In the genomic region with DNA sequence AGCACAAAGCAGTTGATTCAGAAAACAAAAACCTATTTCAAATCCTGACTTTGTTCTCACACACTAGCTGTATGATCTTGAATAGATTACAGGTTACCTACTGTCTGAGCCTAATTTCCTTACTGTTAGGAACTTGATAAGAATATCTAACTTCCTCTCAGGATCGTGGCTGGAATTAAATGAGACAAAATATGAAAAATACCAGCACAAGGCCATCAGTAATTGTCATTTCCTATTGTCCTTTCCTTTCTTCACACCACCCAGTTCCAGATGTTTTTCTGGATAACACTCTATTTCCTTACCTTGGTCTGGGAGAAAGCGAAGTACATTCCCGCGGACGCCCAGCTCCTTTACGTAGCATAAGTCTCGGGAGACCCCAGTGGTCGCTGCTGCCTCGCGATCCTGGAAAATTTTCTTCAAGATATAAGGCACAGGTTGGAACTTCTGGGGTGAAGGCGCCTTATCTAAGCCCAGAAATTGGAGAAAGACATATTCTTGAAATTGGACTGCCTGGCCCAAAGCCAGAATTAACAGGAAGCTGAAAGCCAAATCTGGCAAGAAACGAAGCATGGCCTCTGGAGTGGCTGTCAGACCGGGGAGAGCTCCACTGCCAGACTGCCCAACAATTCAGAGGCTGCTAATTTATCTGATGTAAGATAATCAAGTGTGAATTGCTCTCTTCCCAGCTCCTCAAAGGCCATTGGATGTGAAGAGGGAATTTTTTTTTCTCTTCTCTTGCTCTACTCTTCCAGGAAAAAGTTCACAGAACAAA, we compare ENCODE assay signal across 17 cellular contexts. TPM values are rescaled to one million over a fixed set of nuclear protein-coding genes. Genes with fewer than 3 reads are reported as not detected.
A peak's percentile ranks its signal among the peaks of the same experiment; 100 is the strongest.
DNase-seq lines count a peak whose midpoint lies in the region; ATAC-seq, FAIRE-seq and TF ChIP-seq lines count a peak whose summit lies in the region.
"Had no signal": no experiment of that assay in that cellular context is flagged by ENCODE, and none has a peak within 500 bp of the region (broad histone marks: within the 10 kb centered on the region; RNA-seq: fewer than 3 reads in every experiment).

Gene GDF3 (minus strand): TSS at position 617 of the 772 bp plus-strand sequence. CDS start 47 bp downstream, at position 570.

- no peaks in the 10 kb centered on the region for H3K79me2 ChIP-seq in HepG2 (ENCODE audit: insufficient read depth, low read length)

- no peak within 1 kb of the TSS for H3K4me2 ChIP-seq in HepG2 (ENCODE audit: low read depth, low read length)

- in situ Hi-C loops in HepG2 (cut with HindIII; ENCODE audit: extremely low pct_ligation_motif_present, low pct_unique_long_range_greater_than_20kb): no loop called here

- 54% methylated on average over 12 of the region's 13 CpGs for WGBS in right lobe of liver (ENCODE audit: insufficient coverage, low coverage, low lambda C conversion rate, missing lambda C conversion rate)
- WGBS in HepG2 (ENCODE audit: low lambda C conversion rate): 60% methylated on average over 13 of the region's 13 CpGs
- 35 to 42% methylated on average over 13 of the region's 13 CpGs for WGBS in body of pancreas, 2 donors
- WGBS in aorta, 2 donors: 3 to 4% methylated on average over 13 of the region's 13 CpGs

- peak in 3 of 4 donors; percentile 17 to 32 (median 21) for ATAC-seq in right lobe of liver
- ATAC-seq in HepG2: no peak
- no peak for ATAC-seq in body of pancreas
- ATAC-seq in aorta (ENCODE audit: low FRiP score): no peak
- ATAC-seq in HG02938 (IDR thresholded peaks at IDR 0.05; ENCODE audit: unreplicated experiment): no peak
- ATAC-seq in GM18498 (IDR thresholded peaks at IDR 0.05; ENCODE audit: unreplicated experiment): no peak
- ATAC-seq: mucosa of descending colon, T-cell had no signal

- H3K9ac ChIP-seq in HepG2 (ENCODE audit: insufficient read depth, low read depth, low read length): no peak within 1 kb of the TSS
- H3K9ac ChIP-seq in iPS-15b (ENCODE audit: low read depth, low read length): peak within 1 kb of the TSS; percentile 18

- no peaks in the 10 kb centered on the region for H3K36me3 ChIP-seq in right lobe of liver
- no peaks in the 10 kb centered on the region for H3K36me3 ChIP-seq in HepG2 (replicated peaks in 1 of 2; ENCODE audit: control insufficient read depth in 1 of 2, insufficient read depth in 2 of 2, low read length in 2 of 2)
- H3K36me3 ChIP-seq in body of pancreas (replicated peaks in 1 of 2; ENCODE audit: insufficient read depth in 1 of 2, low read depth in 2 of 2): no peaks in the 10 kb centered on the region
- H3K36me3 ChIP-seq in iPS-15b (ENCODE audit: control insufficient read depth, insufficient read depth, low read length): no peaks in the 10 kb centered on the region
- H3K36me3 ChIP-seq in aorta (ENCODE audit: control insufficient read depth in 1 of 2, insufficient read depth in 2 of 2, low read length in 1 of 2): no peaks in the 10 kb centered on the region

- TF ChIP-seq RAD21 in HepG2 (CRISPR knock-in tag; IDR thresholded peaks at IDR 0.05): no peak

- DNase-seq in right lobe of liver: no peak
- no peak for DNase-seq in HepG2 (ENCODE audit: low spot score)
- DNase-seq in body of pancreas: peak; percentile 9 to 28 (median 18)
- peak in 1 of 2 donors; percentile 53 for DNase-seq in aorta
- no peak for DNase-seq in NCI-H2081 (lab: John Stamatoyannopoulos, UW)
- DNase-seq: activated CD4-positive, alpha-beta memory T cell treated with anti-CD3 and anti-CD28 coated beads, Interleukin-2, amount 10 ng/mL, durations not matched to agents 7 days and 5 days; activated naive CD4-positive, alpha-beta T cell treated with Interleukin-2 at 50 U/mL for 16 hours; dorsolateral prefrontal cortex; KG1; NCI-H2107; trophoblast cell had no signal

- H3K4me1 ChIP-seq in right lobe of liver: no peaks in the 10 kb centered on the region
- no peaks in the 10 kb centered on the region for H3K4me1 ChIP-seq in HepG2 (ENCODE audit: insufficient read depth, low read length)
- no peaks in the 10 kb centered on the region for H3K4me1 ChIP-seq in body of pancreas
- peaks cover 18% of the 10 kb centered on the region for H3K4me1 ChIP-seq in iPS-15b (ENCODE audit: control insufficient read depth, insufficient read depth, low read length)
- H3K4me1 ChIP-seq in aorta (ENCODE audit: control insufficient read depth in 1 of 2, insufficient read depth in 2 of 2, low read length in 2 of 2): no peaks in the 10 kb centered on the region

- BruUV-seq in HepG2 (replicated peaks; lab: Mats Ljungman, UMichigan): no TSS peak

- no peak for FAIRE-seq in HepG2 (lab: Jason Lieb, UNC)
- FAIRE-seq: H54 had no signal

- TF ChIP-seq POLR2A in right lobe of liver (IDR thresholded peaks at IDR 0.05) (no peak), HepG2 (IDR thresholded peaks at IDR 0.05; ENCODE audit: insufficient read depth in 1 of 2, low read depth in 2 of 2, low read length in 2 of 2) (no peak), body of pancreas (IDR thresholded peaks at IDR 0.05) (no peak)

- TF ChIP-seq CTCF in right lobe of liver (IDR thresholded peaks at IDR 0.05) (no peak), HepG2 (CRISPR knock-in tag; IDR thresholded peaks at IDR 0.05) (no peak), body of pancreas (IDR thresholded peaks at IDR 0.05) (no peak)

- no peak within 1 kb of the TSS for H2AFZ ChIP-seq in HepG2 (ENCODE audit: low read length)

- H4K20me1 ChIP-seq in HepG2 (ENCODE audit: insufficient read depth, low read length): no peaks in the 10 kb centered on the region

- TF ChIP-seq EP300 in HepG2 (IDR thresholded peaks at IDR 0.05; ENCODE audit: low read depth in 2 of 2, low read length in 2 of 2) (no peak), HepG2 (CRISPR knock-in tag; IDR thresholded peaks at IDR 0.05; ENCODE audit: borderline replicate concordance) (no peak)

- CTCF ChIA-PET in HepG2 (lab: Yijun Ruan, JAX; ENCODE audit: low intra/inter-chr PET ratio, low total read pairs): no interaction called here

- H3K4me3 ChIP-seq in right lobe of liver: no peak within 1 kb of the TSS
- no peak within 1 kb of the TSS for H3K4me3 ChIP-seq in HepG2 (replicated peaks in 1 of 3; ENCODE audit: insufficient read depth in 1 of 3, low read depth in 2 of 3, low read length in 3 of 3)
- H3K4me3 ChIP-seq in body of pancreas: no peak within 1 kb of the TSS
- peak within 1 kb of the TSS; percentile 26 for H3K4me3 ChIP-seq in iPS-15b (ENCODE audit: low read depth, low read length)
- H3K4me3 ChIP-seq in aorta (ENCODE audit: low read length in 2 of 2): peak within 1 kb of the TSS; percentile 20 to 24
- H3K4me3 ChIP-seq: mucosa of descending colon had no signal

- POLR2A ChIA-PET in HepG2 (lab: Yijun Ruan, JAX): no interaction called here

- H3K9me3 ChIP-seq in right lobe of liver (no peaks in the 10 kb centered on the region), HepG2 (ENCODE audit: low read length) (no peaks in the 10 kb centered on the region), body of pancreas (no peaks in the 10 kb centered on the region), iPS-15b (ENCODE audit: control insufficient read depth, insufficient read depth, low read length) (no peaks in the 10 kb centered on the region), aorta (ENCODE audit: control insufficient read depth, low read length) (no peaks in the 10 kb centered on the region)
- H3K9me3 ChIP-seq: mucosa of descending colon had no signal

- H3K27me3 ChIP-seq in right lobe of liver: no peaks in the 10 kb centered on the region
- no peaks in the 10 kb centered on the region for H3K27me3 ChIP-seq in HepG2 (ENCODE audit: control insufficient read depth in 1 of 2, insufficient read depth in 2 of 2, low read length in 2 of 2)
- no peaks in the 10 kb centered on the region for H3K27me3 ChIP-seq in body of pancreas
- no peaks in the 10 kb centered on the region for H3K27me3 ChIP-seq in iPS-15b (ENCODE audit: control insufficient read depth, insufficient read depth, low read length)
- no peaks in the 10 kb centered on the region for H3K27me3 ChIP-seq in aorta (ENCODE audit: control insufficient read depth in 1 of 2, insufficient read depth in 2 of 2, low read length in 1 of 2)
- H3K27me3 ChIP-seq: dorsolateral prefrontal cortex had no signal

- H3K27ac ChIP-seq in right lobe of liver (no peak within 1 kb of the TSS), HepG2 (ENCODE audit: extremely low read length, insufficient read depth, low read length) (no peak within 1 kb of the TSS), body of pancreas (no peak within 1 kb of the TSS), aorta (ENCODE audit: low read depth in 1 of 2, low read length in 2 of 2) (no peak within 1 kb of the TSS)
- H3K27ac ChIP-seq: dorsolateral prefrontal cortex had no signal

- intact Hi-C loops in right lobe of liver (cut with DNase I) (no loop called here), HepG2 (cut with micrococcal nuclease; ENCODE audit: unreplicated experiment) (no loop called here), body of pancreas (cut with DNase I) (no loop called here), aorta (cut with DNase I) (no loop called here)

TF ChIP-seq in HepG2, 621 proteins besides CTCF, POLR2A, EP300 and RAD21 (continues in another document):
- no peak for TF ChIP-seq MXI1 (IDR thresholded peaks at IDR 0.05; ENCODE audit: borderline replicate concordance, low read depth, low read length)

RNA-seq across cellular contexts. Expression of gene GDF3, which starts in this region (rescaled TPM):
- total RNA-seq in right lobe of liver: not detected
- not detected in 2 replicates for total RNA-seq in HepG2 (2016; rRNA removed; fragmentation: Illumina TruSeq; extraction: Trizol)
- not detected in 2 replicates for total RNA-seq in HepG2 (2016; cell fraction: cytosol; rRNA removed; fragmentation: Illumina TruSeq; extraction: Trizol; ENCODE audit: low read depth)
- not detected in 2 replicates for total RNA-seq in HepG2 (2016; cell fraction: insoluble cytoplasmic fraction; rRNA removed; fragmentation: Illumina TruSeq; extraction: Trizol)
- total RNA-seq in HepG2 (2016; cell fraction: membrane; rRNA removed; fragmentation: Illumina TruSeq; extraction: Trizol): not detected in 2 replicates
- not detected in 2 replicates for total RNA-seq in HepG2 (2016; cell fraction: nucleus; rRNA removed; fragmentation: Illumina TruSeq; extraction: Trizol)
- polyA plus RNA-seq in HepG2 (2011; rRNA removed): not detected in 2 replicates
- polyA plus RNA-seq in HepG2 (2011; cell fraction: cytosol; rRNA removed): not detected in 2 replicates
- not detected in 2 replicates for polyA plus RNA-seq in HepG2 (2011; cell fraction: nucleus; rRNA removed)
- polyA plus RNA-seq in HepG2 (2012): not detected in 2 replicates
- polyA plus RNA-seq in HepG2 (2016; cell fraction: cytosol; fragmentation: Illumina TruSeq; extraction: Trizol; ENCODE audit: low read depth): not detected in 2 replicates
- polyA plus RNA-seq in HepG2 (2016; cell fraction: insoluble cytoplasmic fraction; fragmentation: Illumina TruSeq; extraction: Trizol; ENCODE audit: low read depth): not detected in 2 replicates
- polyA plus RNA-seq in HepG2 (2016; cell fraction: membrane; fragmentation: Illumina TruSeq; extraction: Trizol; ENCODE audit: low read depth): not detected in 2 replicates
- polyA plus RNA-seq in HepG2 (2016; cell fraction: nucleus; fragmentation: Illumina TruSeq; extraction: Trizol; ENCODE audit: insufficient read depth, low read depth): not detected in 2 replicates
- polyA minus RNA-seq in HepG2 (2011; rRNA and poly(A)+ RNA removed; ENCODE audit: low replicate concordance): not detected in 2 replicates
- not detected in 2 replicates for polyA minus RNA-seq in HepG2 (2011; cell fraction: cytosol; rRNA and poly(A)+ RNA removed)
- polyA minus RNA-seq in HepG2 (2011; cell fraction: nucleus; rRNA and poly(A)+ RNA removed): not detected in 2 replicates
- total RNA-seq in body of pancreas: not detected
- under 1 TPM; 0.30 to 0.84 TPM for total RNA-seq in aorta
- polyA plus RNA-seq in aorta: not detected
- total RNA-seq: activated CD4-positive, alpha-beta memory T cell treated with anti-CD3 and anti-CD28 coated beads, Interleukin-2, amount 10 ng/mL, durations not matched to agents 7 days and 5 days; dorsolateral prefrontal cortex; mucosa of descending colon; T-cell had no signal

Comparison
In these comparisons a context has a peak if more than half of its experiments do, and no peak if none do; other contexts are left out.
1. Peak in ATAC-seq in right lobe of liver; RNA of the gene not detected or under 1 TPM.
2. Peak in DNase-seq in body of pancreas; RNA of the gene not detected or under 1 TPM.
3. H3K4me3 ChIP-seq: peak in iPS-15b (single experiment) and aorta (2 of 2); none in right lobe of liver (0 of 3), HepG2 (0 of 3) and body of pancreas (0 of 2).